Comparison of ENCODE assay signal across 21 cellular contexts in the genomic region with DNA sequence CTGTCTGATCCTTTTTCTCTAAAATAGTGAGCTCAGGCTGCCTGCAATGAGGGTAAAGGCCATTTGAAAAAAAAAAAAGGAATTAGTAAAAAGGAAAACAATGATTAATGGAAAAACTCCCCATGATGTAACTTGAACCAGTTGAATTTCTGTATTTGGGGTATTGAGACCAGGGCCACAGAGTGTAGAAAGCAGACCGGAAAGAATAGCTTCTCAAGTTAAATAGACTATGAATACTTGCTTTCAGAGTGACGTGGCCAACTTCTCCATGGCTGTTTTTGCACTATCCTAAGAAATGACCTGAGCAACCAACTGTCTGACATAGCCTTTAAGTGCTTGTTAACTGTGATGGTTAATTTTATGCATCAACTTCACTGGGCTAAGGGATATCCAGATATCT.
"Had no signal": no experiment of that assay in that cellular context is flagged by ENCODE, and none has a peak within 500 bp of the region (broad histone marks: within the 10 kb centered on the region; RNA-seq: fewer than 3 reads in every experiment).

No MANE protein-coding gene starts in this region.

- ATAC-seq: activated CD4-positive, CD25-positive, alpha-beta regulatory T cell treated with anti-CD3 and anti-CD28 coated beads, Interleukin-2, amount 50 U/mL, for 24 hours; activated CD8-positive, alpha-beta T cell treated with anti-CD3 and anti-CD28 coated beads for 36 hours; body of pancreas had no signal

- H3K27ac Mint-ChIP-seq: activated CD8-positive, alpha-beta T cell treated with anti-CD3 and anti-CD28 coated beads for 36 hours; activated naive CD4-positive, alpha-beta T cell treated with anti-CD3 and anti-CD28 coated beads, Interleukin-2, amount 50 U/mL, for 24 hours; T-helper 1 cell treated with Interleukin-12 subunit alpha and Interleukin-12 subunit beta and Interleukin-4 antibody, amounts not matched to agents 30 μg/mL and 1 μg/mL, for 36 hours had no signal

- H3K4me3 Mint-ChIP-seq: activated CD8-positive, alpha-beta T cell treated with anti-CD3 and anti-CD28 coated beads for 36 hours; activated naive CD4-positive, alpha-beta T cell treated with anti-CD3 and anti-CD28 coated beads, Interleukin-2, amount 50 U/mL, for 24 hours; central memory CD8-positive, alpha-beta T cell; T-helper 1 cell treated with Interleukin-12 subunit alpha and Interleukin-12 subunit beta and Interleukin-4 antibody, amounts not matched to agents 30 μg/mL and 1 μg/mL, for 36 hours had no signal

- H3K36me3 ChIP-seq: ascending aorta, Peyer's patch had no signal

- H3K4me1 ChIP-seq: ascending aorta, body of pancreas, Peyer's patch had no signal

- H3K36me3 Mint-ChIP-seq: activated naive CD4-positive, alpha-beta T cell treated with anti-CD3 and anti-CD28 coated beads, Interleukin-2, amount 50 U/mL, for 24 hours had no signal

- H3K9me3 ChIP-seq: body of pancreas had no signal

- H3K4me1 Mint-ChIP-seq: activated naive CD4-positive, alpha-beta T cell treated with anti-CD3 and anti-CD28 coated beads, Interleukin-2, amount 50 U/mL, for 24 hours; central memory CD8-positive, alpha-beta T cell had no signal

- H3K27ac ChIP-seq: ascending aorta, body of pancreas, Peyer's patch, RWPE1 had no signal

- DNase-seq: activated CD4-positive, alpha-beta T cell treated with anti-CD3 and anti-CD28 coated beads for 4 hours; activated CD8-positive, alpha-beta memory T cell treated with anti-CD3 and anti-CD28 coated beads, Interleukin-2, amount 50 U/mL, for 4 hours; activated CD8-positive, alpha-beta T cell treated with anti-CD3 and anti-CD28 coated beads for 36 hours; activated T-cell treated with anti-CD3 and anti-CD28 coated beads, Interleukin-2, amount 50 U/mL, for 1 hour; body of pancreas; KG1; NCI-H1092; NCI-H1417; NCI-H2029; NCI-H2107; NCI-H2171 treated with DMSO at 0.1 percent for 48 hours; NCI-H226; NCI-H526; Peyer's patch; SHP77 treated with DMSO at 0.1 percent for 48 hours had no signal

- H3K4me3 ChIP-seq: ascending aorta, body of pancreas, Peyer's patch had no signal

- H3K27me3 Mint-ChIP-seq: activated CD8-positive, alpha-beta T cell treated with anti-CD3 and anti-CD28 coated beads for 36 hours; activated naive CD4-positive, alpha-beta T cell treated with anti-CD3 and anti-CD28 coated beads, Interleukin-2, amount 50 U/mL, for 24 hours; central memory CD8-positive, alpha-beta T cell had no signal

- H3K27me3 ChIP-seq: ascending aorta, body of pancreas, Peyer's patch had no signal
